1 cellular context compared by ENCODE assay signal in the genomic region with DNA sequence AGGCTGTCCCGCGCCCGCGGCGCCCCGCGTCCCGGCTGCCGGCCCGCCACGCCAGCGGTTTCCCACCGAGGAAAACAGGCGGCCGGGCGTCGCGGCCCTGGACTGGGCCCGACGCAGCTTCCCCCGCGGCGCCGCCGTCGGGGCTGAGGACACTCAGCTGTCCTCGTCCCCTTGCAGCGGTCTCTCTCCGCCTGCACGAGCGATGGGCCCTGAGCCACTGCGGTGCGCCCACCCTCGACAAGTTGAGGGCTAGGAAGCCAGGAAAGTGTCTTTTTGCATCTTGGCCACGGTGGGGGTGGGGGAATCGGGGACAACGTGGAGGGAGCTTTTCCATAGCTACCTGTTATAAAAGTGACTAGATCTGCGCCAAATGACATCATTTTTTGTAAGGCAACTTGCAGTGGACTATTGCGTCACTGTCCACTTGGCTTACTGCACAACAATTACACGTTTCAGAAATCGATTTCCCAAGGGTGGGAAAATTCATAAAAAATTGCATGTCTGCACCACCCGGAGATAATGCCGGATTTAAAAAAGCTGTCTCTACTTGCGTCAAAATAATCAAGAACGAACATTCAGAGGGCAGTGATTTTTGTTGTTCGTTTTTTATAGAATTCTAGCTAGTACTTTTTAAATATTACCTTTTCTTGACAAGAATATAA.
TF ChIP-seq lines count a peak whose summit lies in the region.

No MANE protein-coding gene starts in this region.

TF ChIP-seq in A549, 52 proteins besides CTCF, POLR2A, EP300 and RAD21 (continued from another document):
- TF ChIP-seq JUN (IDR thresholded peaks at IDR 0.05) (no peak; a peak in 2 of 5 replicates), BHLHE40 (IDR thresholded peaks at IDR 0.05; ENCODE audit: low read depth, low read length) (no peak), HOXB5 (CRISPR knock-in tag; IDR thresholded peaks at IDR 0.05) (peak; percentile 47; the same call in 1 of the 2 replicates), CBX8 (IDR thresholded peaks at IDR 0.05) (no peak), FOSL2 (IDR thresholded peaks at IDR 0.05) (no peak), FOSL2 (CRISPR knock-in tag; IDR thresholded peaks at IDR 0.05) (peak; percentile 44), ZSCAN20 (CRISPR knock-in tag; IDR thresholded peaks at IDR 0.05) (no peak), MYC (IDR thresholded peaks at IDR 0.05; ENCODE audit: borderline replicate concordance, low read length) (0 out of 2 replicates have a peak, but pooled peaks have one; percentile 31), HOXB13 (CRISPR knock-in tag; IDR thresholded peaks at IDR 0.05; ENCODE audit: low read depth) (no peak), PHF8 (IDR thresholded peaks at IDR 0.05; ENCODE audit: borderline replicate concordance, low read depth) (peak; percentile 74), KDM1A (IDR thresholded peaks at IDR 0.05; ENCODE audit: low read depth) (no peak), RNF2 (IDR thresholded peaks at IDR 0.05; ENCODE audit: borderline replicate concordance, low read depth) (no peak), TFCP2L1 (CRISPR knock-in tag; IDR thresholded peaks at IDR 0.05) (no peak), HEYL (CRISPR knock-in tag; IDR thresholded peaks at IDR 0.05) (no peak), RCOR1 (IDR thresholded peaks at IDR 0.05; ENCODE audit: low read depth, low read length) (no peak), POLR2AphosphoS2 (conservative IDR thresholded peaks at IDR 0.05; ENCODE audit: low read length) (no peak), CEBPB (IDR thresholded peaks at IDR 0.05) (peak; percentile 85 to 89)
- TF ChIP-seq, protein P1, sequence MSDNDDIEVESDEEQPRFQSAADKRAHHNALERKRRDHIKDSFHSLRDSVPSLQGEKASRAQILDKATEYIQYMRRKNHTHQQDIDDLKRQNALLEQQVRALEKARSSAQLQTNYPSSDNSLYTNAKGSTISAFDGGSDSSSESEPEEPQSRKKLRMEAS (IDR thresholded peaks at IDR 0.05) = peak; percentile 57; the same call in 1 of the 2 replicates
- TF ChIP-seq, protein P2, sequence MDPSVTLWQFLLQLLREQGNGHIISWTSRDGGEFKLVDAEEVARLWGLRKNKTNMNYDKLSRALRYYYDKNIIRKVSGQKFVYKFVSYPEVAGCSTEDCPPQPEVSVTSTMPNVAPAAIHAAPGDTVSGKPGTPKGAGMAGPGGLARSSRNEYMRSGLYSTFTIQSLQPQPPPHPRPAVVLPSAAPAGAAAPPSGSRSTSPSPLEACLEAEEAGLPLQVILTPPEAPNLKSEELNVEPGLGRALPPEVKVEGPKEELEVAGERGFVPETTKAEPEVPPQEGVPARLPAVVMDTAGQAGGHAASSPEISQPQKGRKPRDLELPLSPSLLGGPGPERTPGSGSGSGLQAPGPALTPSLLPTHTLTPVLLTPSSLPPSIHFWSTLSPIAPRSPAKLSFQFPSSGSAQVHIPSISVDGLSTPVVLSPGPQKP (IDR thresholded peaks at IDR 0.05; ENCODE audit: low read depth, low read length) = no peak
- TF ChIP-seq, protein P3, sequence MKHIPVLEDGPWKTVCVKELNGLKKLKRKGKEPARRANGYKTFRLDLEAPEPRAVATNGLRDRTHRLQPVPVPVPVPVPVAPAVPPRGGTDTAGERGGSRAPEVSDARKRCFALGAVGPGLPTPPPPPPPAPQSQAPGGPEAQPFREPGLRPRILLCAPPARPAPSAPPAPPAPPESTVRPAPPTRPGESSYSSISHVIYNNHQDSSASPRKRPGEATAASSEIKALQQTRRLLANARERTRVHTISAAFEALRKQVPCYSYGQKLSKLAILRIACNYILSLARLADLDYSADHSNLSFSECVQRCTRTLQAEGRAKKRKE (CRISPR knock-in tag; IDR thresholded peaks at IDR 0.05; ENCODE audit: low read depth) = no peak
TF ChIP-seq in A549: peak in this region for 6.
